ENCODE assay signal across 7 cellular contexts in genomic region chr1:221794079-221794670, GRCh38. TPM values are rescaled to one million over a fixed set of nuclear protein-coding genes. Genes with fewer than 3 reads are reported as not detected.
A peak's percentile ranks its signal among the peaks of the same experiment; 100 is the strongest.
DNase-seq lines count a peak whose midpoint lies in the region; ATAC-seq and TF ChIP-seq lines count a peak whose summit lies in the region.

No MANE protein-coding gene starts in this region.

- H3K4me3 Mint-ChIP-seq in memory B cell: peak overlapping the region; percentile 60

- peak overlapping the region; percentile 66 for H3K4me2 ChIP-seq in MM.1S (ENCODE audit: low read depth, low read length)

- H3K4me3 ChIP-seq in MM.1S (ENCODE audit: low read length) (peak overlapping the region; percentile 8; the same call in 1 of the 2 replicates), transverse colon (no peak overlapping the region)

- TF ChIP-seq EP300 in transverse colon (IDR thresholded peaks at IDR 0.05; ENCODE audit: low read depth): no peak

- no peaks in the 10 kb centered on the region for H3K27me3 Mint-ChIP-seq in memory B cell

- H3K36me3 ChIP-seq in MM.1S (replicated peaks; ENCODE audit: insufficient read depth, low read length) (no peaks in the 10 kb centered on the region), transverse colon (no peaks in the 10 kb centered on the region)

- no peak for TF ChIP-seq POLR2A in transverse colon (IDR thresholded peaks at IDR 0.05)

- peak overlapping the region; percentile 42 for H2AFZ ChIP-seq in MM.1S (ENCODE audit: low read length)

- H3K27me3 ChIP-seq in MM.1S (replicated peaks; ENCODE audit: insufficient read depth, low read length): no peaks in the 10 kb centered on the region
- H3K27me3 ChIP-seq in transverse colon: no peaks in the 10 kb centered on the region

- no peaks in the 10 kb centered on the region for H3K9me3 Mint-ChIP-seq in memory B cell

- H3K4me1 Mint-ChIP-seq in memory B cell: peaks cover 31% of the 10 kb centered on the region

- no peak for DNase-seq in MM.1S
- DNase-seq in memory B cell (ENCODE audit: low spot score in 2 of 2): peak; percentile 56 to 62
- DNase-seq in 8988T: no peak
- no peak for DNase-seq in transverse colon
- no peak for DNase-seq in DMS114 treated with DMSO at 0.1 percent for 48 hours (lab: John Stamatoyannopoulos, UW; ENCODE audit: unreplicated experiment)

- no peaks in the 10 kb centered on the region for H3K9me2 ChIP-seq in MM.1S (replicated peaks; ENCODE audit: insufficient read depth, low read length)

- peaks cover 1% of the 10 kb centered on the region for H3K36me3 Mint-ChIP-seq in memory B cell

- peaks cover 25% of the 10 kb centered on the region for H3K4me1 ChIP-seq in MM.1S (ENCODE audit: low read length)
- no peaks in the 10 kb centered on the region for H3K4me1 ChIP-seq in transverse colon

- in situ Hi-C loops in transverse colon (cut with MboI; ENCODE audit: low pct_ligation_motif_present in 1 of 4, low pct_unique_long_range_greater_than_20kb in 1 of 4, low sequenced_read_pairs in 3 of 4): no loop called here

- peak; percentile 66 for ATAC-seq in GM18511 (IDR thresholded peaks at IDR 0.05; ENCODE audit: unreplicated experiment)
- peak; percentile 60 for ATAC-seq in GM21723 (IDR thresholded peaks at IDR 0.05; ENCODE audit: unreplicated experiment)
- ATAC-seq in memory B cell (ENCODE audit: low read depth): peak; percentile 80

- H3K27ac ChIP-seq in MM.1S (ENCODE audit: low read length): peak overlapping the region; percentile 78
- no peak overlapping the region for H3K27ac ChIP-seq in transverse colon

- H3F3A ChIP-seq in MM.1S (ENCODE audit: insufficient read depth, low read length): peaks cover 9% of the 10 kb centered on the region; the same call in 1 of the 2 replicates

- H3K9ac ChIP-seq in MM.1S (ENCODE audit: low read length): peak overlapping the region; percentile 39; the same call in 1 of the 2 replicates

- TF ChIP-seq CTCF in MM.1S (IDR thresholded peaks at IDR 0.05; ENCODE audit: low read length): no peak
- TF ChIP-seq CTCF in transverse colon (IDR thresholded peaks at IDR 0.05): no peak

- no peaks in the 10 kb centered on the region for H3K79me2 ChIP-seq in MM.1S (ENCODE audit: low read length)

- H3K27ac Mint-ChIP-seq in memory B cell: peak overlapping the region; percentile 99

- no peaks in the 10 kb centered on the region for H4K20me1 ChIP-seq in MM.1S (ENCODE audit: insufficient read depth, low read length)

- 41% methylated on average over 2 of the region's 2 CpGs; no CpG with 5 or more reads in 1 of the 2 donors for WGBS in transverse colon (ENCODE audit: low coverage in 1 of 2), 2 donors

- H3K9me3 ChIP-seq in MM.1S (replicated peaks; ENCODE audit: insufficient read depth, low read length) (no peaks in the 10 kb centered on the region), transverse colon (no peaks in the 10 kb centered on the region)

- intact Hi-C loops in transverse colon (cut with DNase I; ENCODE audit: low total_unique reads): no loop called here

RNA-seq across cellular contexts. Expression of gene DUSP10, which starts 52.3 kb away (rescaled TPM):
- total RNA-seq in transverse colon: 1 to 10 TPM; 1.6 to 7.2 (median 4.9) TPM

Comparison
In these comparisons a context has a peak if more than half of its experiments do, and no peak if none do; other contexts are left out.
1. DNase-seq: peak in memory B cell (2 of 2); none in MM.1S (single experiment), 8988T (single experiment), transverse colon (single experiment) and DMS114 treated with DMSO at 0.1 percent for 48 hours (single experiment).
2. Peak in every context shown above with its lines, with median percentiles within 50 percentile points of each other: ATAC-seq.